In genomic region chr6:156634971-156635371, GRCh38 we compare ENCODE assay signal across 12 cellular contexts.
DNase-seq lines count a peak whose midpoint lies in the region; ATAC-seq and TF ChIP-seq lines count a peak whose summit lies in the region.
"Had no signal": no experiment of that assay in that cellular context is flagged by ENCODE, and none has a peak within 500 bp of the region (broad histone marks: within the 10 kb centered on the region; RNA-seq: fewer than 3 reads in every experiment).

No MANE protein-coding gene starts in this region.

- H3K4me3 ChIP-seq in right cardiac atrium (ENCODE audit: low read length) (peak overlapping the region; percentile 51), breast epithelium (peak overlapping the region; percentile 32 to 62 (median 36)), aorta (ENCODE audit: low read length in 2 of 2) (peak overlapping the region; percentile 35 to 56)

- no peak for TF ChIP-seq POLR2A in breast epithelium (IDR thresholded peaks at IDR 0.05)

- 44% methylated on average over 9 of the region's 9 CpGs for WGBS in right cardiac atrium
- 12 to 14% methylated on average over 9 of the region's 9 CpGs for WGBS in aorta, 2 donors

- TF ChIP-seq CTCF in breast epithelium (IDR thresholded peaks at IDR 0.05) (no peak), foreskin keratinocyte (conservative IDR thresholded peaks at IDR 0.05) (no peak)

- peak overlapping the region in 1 of 2 donors; percentile 24 for H3K27ac Mint-ChIP-seq in natural killer cell treated with Interleukin-12 subunit alpha and Interleukin-12 subunit beta and Interleukin-15 and Interleukin-18, amount 100 ng/mL, for 72 hours
- H3K27ac Mint-ChIP-seq: activated CD4-positive, alpha-beta T cell treated with anti-CD3 and anti-CD28 coated beads for 36 hours had no signal

- no peaks in the 10 kb centered on the region for H3K9me3 Mint-ChIP-seq in natural killer cell treated with Interleukin-12 subunit alpha and Interleukin-12 subunit beta and Interleukin-15 and Interleukin-18, amount 100 ng/mL, for 72 hours

- H3K9me3 ChIP-seq in right cardiac atrium (ENCODE audit: control insufficient read depth, low read length) (no peaks in the 10 kb centered on the region), breast epithelium (no peaks in the 10 kb centered on the region), aorta (ENCODE audit: control insufficient read depth, low read length) (no peaks in the 10 kb centered on the region)

- H3K4me1 Mint-ChIP-seq in natural killer cell treated with Interleukin-12 subunit alpha and Interleukin-12 subunit beta and Interleukin-15 and Interleukin-18, amount 100 ng/mL, for 72 hours (ENCODE audit: low read depth in 2 of 2) = peaks cover 18% of the 10 kb centered on the region in 2 donors

- H3K36me3 Mint-ChIP-seq in natural killer cell treated with Interleukin-12 subunit alpha and Interleukin-12 subunit beta and Interleukin-15 and Interleukin-18, amount 100 ng/mL, for 72 hours = no peaks in the 10 kb centered on the region

- H3K36me3 ChIP-seq in breast epithelium = no peaks in the 10 kb centered on the region
- no peaks in the 10 kb centered on the region for H3K36me3 ChIP-seq in aorta (ENCODE audit: control insufficient read depth in 1 of 2, insufficient read depth in 2 of 2, low read length in 1 of 2)

- peak in 2 of 3 donors; percentile 43 to 66 for DNase-seq in right cardiac atrium
- no peak for DNase-seq in Right ventricle myocardium inferior (ENCODE audit: missing footprints)
- DNase-seq in breast epithelium (ENCODE audit: low spot score in 2 of 2) = no peak
- no peak for DNase-seq in natural killer cell treated with Interleukin-12 subunit alpha and Interleukin-12 subunit beta and Interleukin-15 and Interleukin-18, amount 100 ng/mL, for 72 hours (ENCODE audit: low spot score)
- no peak for DNase-seq in aorta
- DNase-seq in cerebellar nuclear complex (lab: John Stamatoyannopoulos, UW) = no peak
- DNase-seq in foreskin keratinocyte = no peak
- DNase-seq: activated CD4-positive, alpha-beta T cell treated with anti-CD3 and anti-CD28 coated beads for 36 hours; mesendoderm; stimulated activated CD4-positive, alpha-beta T cell treated with anti-CD3 and anti-CD28 coated beads, Interleukin-4, amount 100 ng/mL, for 24 hours had no signal

- intact Hi-C loops in right cardiac atrium (cut with DNase I) (no loop called here), Right ventricle myocardium inferior (cut with DNase I) (no loop called here), breast epithelium (cut with DNase I; ENCODE audit: low total_unique reads) (no loop called here), aorta (cut with DNase I) (no loop called here)

- H3K27ac ChIP-seq in right cardiac atrium (ENCODE audit: low read length) (no peak overlapping the region), breast epithelium (no peak overlapping the region), aorta (ENCODE audit: low read depth in 1 of 2, low read length in 2 of 2) (no peak overlapping the region), foreskin keratinocyte (no peak overlapping the region)
- H3K27ac ChIP-seq: epithelial cell of prostate had no signal

- ATAC-seq in right cardiac atrium (no peak), Right ventricle myocardium inferior (no peak), aorta (ENCODE audit: low FRiP score) (no peak), foreskin keratinocyte (no peak), GM21737 (IDR thresholded peaks at IDR 0.05; ENCODE audit: unreplicated experiment) (no peak)
- ATAC-seq in natural killer cell treated with Interleukin-12 subunit alpha and Interleukin-12 subunit beta and Interleukin-15 and Interleukin-18, amount 100 ng/mL, for 72 hours = no peak
- ATAC-seq: activated CD4-positive, alpha-beta T cell treated with anti-CD3 and anti-CD28 coated beads for 36 hours had no signal

- H3K27me3 ChIP-seq in right cardiac atrium (ENCODE audit: control insufficient read depth, insufficient read depth) = no peaks in the 10 kb centered on the region
- no peaks in the 10 kb centered on the region for H3K27me3 ChIP-seq in breast epithelium
- no peaks in the 10 kb centered on the region for H3K27me3 ChIP-seq in aorta (ENCODE audit: control insufficient read depth in 1 of 2, insufficient read depth in 2 of 2, low read length in 1 of 2)
- H3K27me3 ChIP-seq in foreskin keratinocyte = no peaks in the 10 kb centered on the region

- H3K4me1 ChIP-seq in right cardiac atrium (ENCODE audit: control insufficient read depth, insufficient read depth, low read length) (no peaks in the 10 kb centered on the region), breast epithelium (no peaks in the 10 kb centered on the region), aorta (ENCODE audit: control insufficient read depth in 1 of 2, insufficient read depth in 2 of 2, low read length in 2 of 2) (no peaks in the 10 kb centered on the region), foreskin keratinocyte (no peaks in the 10 kb centered on the region)

- H3K4me3 Mint-ChIP-seq in natural killer cell treated with Interleukin-12 subunit alpha and Interleukin-12 subunit beta and Interleukin-15 and Interleukin-18, amount 100 ng/mL, for 72 hours = peak overlapping the region; percentile 31
- H3K4me3 Mint-ChIP-seq: activated CD4-positive, alpha-beta T cell treated with anti-CD3 and anti-CD28 coated beads for 36 hours had no signal

- H3K27me3 Mint-ChIP-seq in natural killer cell treated with Interleukin-12 subunit alpha and Interleukin-12 subunit beta and Interleukin-15 and Interleukin-18, amount 100 ng/mL, for 72 hours = peaks cover 0 to 6% of the 10 kb centered on the region in 2 donors
- H3K27me3 Mint-ChIP-seq: activated CD4-positive, alpha-beta T cell treated with anti-CD3 and anti-CD28 coated beads for 36 hours had no signal

Comparison
In these comparisons a context has a peak if more than half of its experiments do, and no peak if none do; other contexts are left out.
1. DNase-seq: peak in right cardiac atrium (2 of 3); none in Right ventricle myocardium inferior (single experiment), breast epithelium (0 of 2), natural killer cell treated with Interleukin-12 subunit alpha and Interleukin-12 subunit beta and Interleukin-15 and Interleukin-18, amount 100 ng/mL, for 72 hours (single experiment), aorta (0 of 2), cerebellar nuclear complex (0 of 2) and foreskin keratinocyte (0 of 2).
2. Peak in every context shown above with its lines, with median percentiles within 50 percentile points of each other: H3K4me3 ChIP-seq.